ENCODE assay signal across 1 cellular context in genomic region chr7:140230862-140231778, GRCh38.
A peak's percentile ranks its signal among the peaks of the same experiment; 100 is the strongest.
TF ChIP-seq lines count a peak whose summit lies in the region.

No MANE protein-coding gene starts in this region.

TF ChIP-seq in H1, 55 proteins besides CTCF, POLR2A, EP300 and RAD21 (continued from another document):
- no peak for TF ChIP-seq CHD7 (IDR thresholded peaks at IDR 0.05; ENCODE audit: insufficient replicate concordance, low read length)
- TF ChIP-seq POU5F1 (IDR thresholded peaks at IDR 0.05; ENCODE audit: low read depth, low read length): no peak
- peak; percentile 45; the same call in 1 of the 2 replicates for TF ChIP-seq RBBP5 (IDR thresholded peaks at IDR 0.05; ENCODE audit: borderline replicate concordance, low read depth, low read length)
- TF ChIP-seq CHD2 (IDR thresholded peaks at IDR 0.05; ENCODE audit: low read length): no peak
- no peak for TF ChIP-seq SIRT6 (IDR thresholded peaks at IDR 0.05; ENCODE audit: low read length)
- TF ChIP-seq ZNF274 (IDR thresholded peaks at IDR 0.05; ENCODE audit: borderline replicate concordance, extremely low read depth, low read length): no peak
- TF ChIP-seq SIN3A (conservative IDR thresholded peaks at IDR 0.05 in 1 of 2, IDR thresholded peaks at IDR 0.05 in 1 of 2; ENCODE audit: low read depth in 1 of 2, low read length in 2 of 2): 0 out of 4 replicates have a peak, but pooled peaks of 1 of the 2 experiments have one; percentile 58
- TF ChIP-seq JUND (IDR thresholded peaks at IDR 0.05; ENCODE audit: low read length): no peak
- 0 out of 4 replicates have a peak, but pooled peaks of 1 of the 2 experiments have one; percentile 53 for TF ChIP-seq HDAC2 (IDR thresholded peaks at IDR 0.05; ENCODE audit: borderline replicate concordance in 1 of 2, low read depth in 2 of 2, low read length in 2 of 2)
- TF ChIP-seq RFX5 (IDR thresholded peaks at IDR 0.05; ENCODE audit: borderline replicate concordance, low read depth, low read length): peak; percentile 29; the same call in 1 of the 2 replicates
- no peak for TF ChIP-seq HDAC6 (IDR thresholded peaks at IDR 0.05; ENCODE audit: low read depth, low read length)
- no peak for TF ChIP-seq NRF1 (IDR thresholded peaks at IDR 0.05; ENCODE audit: low read depth, low read length)
- TF ChIP-seq PHF8 (conservative IDR thresholded peaks at IDR 0.05; ENCODE audit: low read depth, low read length): no peak
- TF ChIP-seq CTBP2 (IDR thresholded peaks at IDR 0.05; ENCODE audit: borderline replicate concordance, insufficient read depth, insufficient read length, low read length): no peak
- TF ChIP-seq E2F6 (IDR thresholded peaks at IDR 0.05): peak; percentile 83; the same call in 1 of the 2 replicates
- no peak for TF ChIP-seq CBX8 (IDR thresholded peaks at IDR 0.05; ENCODE audit: borderline replicate concordance, low read depth, low read length)
- no peak for TF ChIP-seq YY1 (IDR thresholded peaks at IDR 0.05; ENCODE audit: low read depth, low read length)
- TF ChIP-seq BCL11A (IDR thresholded peaks at IDR 0.05; ENCODE audit: low read depth in 2 of 2, low read length in 2 of 2): no peak
- no peak for TF ChIP-seq SP2 (IDR thresholded peaks at IDR 0.05; ENCODE audit: low read length)
- TF ChIP-seq POLR2AphosphoS5 (IDR thresholded peaks at IDR 0.05; ENCODE audit: low read depth, low read length): 0 out of 2 replicates have a peak, but pooled peaks have one; percentile 28
- TF ChIP-seq KDM4A (IDR thresholded peaks at IDR 0.05; ENCODE audit: low read depth, low read length, severe bottlenecking): peak; percentile 8
- no peak for TF ChIP-seq SP4 (IDR thresholded peaks at IDR 0.05; ENCODE audit: low read length)
- peak; percentile 68 for TF ChIP-seq ASH2L (IDR thresholded peaks at IDR 0.05; ENCODE audit: low read length)
- TF ChIP-seq FOSL1 (IDR thresholded peaks at IDR 0.05; ENCODE audit: insufficient read depth, low read depth, low read length): no peak
- TF ChIP-seq TBP (IDR thresholded peaks at IDR 0.05; ENCODE audit: low read depth, low read length): no peak
- peak; percentile 34 for TF ChIP-seq NANOG (IDR thresholded peaks at IDR 0.05; ENCODE audit: insufficient read depth, low read depth, low read length, poor library complexity, severe bottlenecking)
- no peak for TF ChIP-seq CEBPB (IDR thresholded peaks at IDR 0.05; ENCODE audit: low read depth, low read length)
- no peak for TF ChIP-seq CBX5 (IDR thresholded peaks at IDR 0.05; ENCODE audit: low read depth, low read length)
- 0 out of 2 replicates have a peak, but pooled peaks have one; percentile 46 for TF ChIP-seq EGR1 (IDR thresholded peaks at IDR 0.05; ENCODE audit: borderline replicate concordance, low read depth, low read length)
- no peak for TF ChIP-seq KDM5A (IDR thresholded peaks at IDR 0.05; ENCODE audit: low read length)
- TF ChIP-seq SIX5 (IDR thresholded peaks at IDR 0.05; ENCODE audit: low read depth, low read length): no peak
- TF ChIP-seq ATF2 (IDR thresholded peaks at IDR 0.05; ENCODE audit: low read length): no peak
- no peak for TF ChIP-seq TAF1 (IDR thresholded peaks at IDR 0.05; ENCODE audit: low read depth, low read length)
- no peak for TF ChIP-seq ATF3 (IDR thresholded peaks at IDR 0.05; ENCODE audit: insufficient read depth, low read depth, low read length)
- no peak for TF ChIP-seq GABPA (IDR thresholded peaks at IDR 0.05; ENCODE audit: borderline replicate concordance, insufficient read depth, low read length)
- TF ChIP-seq MAX (IDR thresholded peaks at IDR 0.05): 0 out of 2 replicates have a peak, but pooled peaks have one; percentile 58
- peak; percentile 81 for TF ChIP-seq SAP30 (IDR thresholded peaks at IDR 0.05; ENCODE audit: insufficient read depth, insufficient replicate concordance, low read length)
- no peak for TF ChIP-seq TEAD4 (IDR thresholded peaks at IDR 0.05; ENCODE audit: low read depth, low read length)
- TF ChIP-seq MAFK (IDR thresholded peaks at IDR 0.05; ENCODE audit: low read depth, low read length): no peak
- no peak for TF ChIP-seq BRCA1 (IDR thresholded peaks at IDR 0.05; ENCODE audit: low read depth, low read length)
- TF ChIP-seq BACH1 (IDR thresholded peaks at IDR 0.05; ENCODE audit: low read length): peak; percentile 70
- no peak for TF ChIP-seq RXRA (IDR thresholded peaks at IDR 0.05; ENCODE audit: insufficient read depth, low read depth, low read length)
